ENCODE assay signal across 8 cellular contexts in genomic region chr4:37666625-37667071, GRCh38. TPM values are rescaled to one million over a fixed set of nuclear protein-coding genes. Genes with fewer than 3 reads are reported as not detected.
DNase-seq lines count a peak whose midpoint lies in the region; ATAC-seq and TF ChIP-seq lines count a peak whose summit lies in the region.

No MANE protein-coding gene starts in this region.

- peak; percentile 30 for TF ChIP-seq RAD21 in IMR-90 (IDR thresholded peaks at IDR 0.05; ENCODE audit: low read length)

- no peak overlapping the region; the same call in 1 of the 2 replicates for H2AK5ac ChIP-seq in IMR-90 (ENCODE audit: low read depth, low read length)

- H3K4me2 ChIP-seq in IMR-90 (ENCODE audit: low read depth, low read length): peak overlapping the region; percentile 14

- no peak overlapping the region; the same call in 2 of the 3 replicates for H2BK15ac ChIP-seq in IMR-90 (ENCODE audit: low read depth, low read length)

- peak; percentile 26; the same call in 1 of the 2 replicates for TF ChIP-seq CTCF in IMR-90 (conservative IDR thresholded peaks at IDR 0.05; ENCODE audit: low read depth, low read length)
- TF ChIP-seq CTCF in suprapubic skin (IDR thresholded peaks at IDR 0.05): no peak

- H2BK20ac ChIP-seq in IMR-90 (ENCODE audit: low read depth, low read length): 0 out of 2 replicates have a peak overlapping the region, but pooled peaks have one; percentile 11

- H3K14ac ChIP-seq in IMR-90 (replicated peaks; ENCODE audit: low read depth, low read length): no peak overlapping the region

- H3K9ac ChIP-seq in IMR-90 (ENCODE audit: low read depth, low read length) (no peak overlapping the region), adipocyte (ENCODE audit: low read length) (no peak overlapping the region)

- no peaks in the 10 kb centered on the region for H4K20me1 ChIP-seq in IMR-90 (ENCODE audit: insufficient read depth, low read length)

- H2BK120ac ChIP-seq in IMR-90 (ENCODE audit: low read depth, low read length): peak overlapping the region; percentile 45; the same call in 1 of the 2 replicates

- peak; percentile 77 for ATAC-seq in IMR-90 (ENCODE audit: low read depth)
- ATAC-seq in GM19452 (IDR thresholded peaks at IDR 0.05; ENCODE audit: unreplicated experiment): no peak

- H3K56ac ChIP-seq in IMR-90 (ENCODE audit: extremely low read depth, insufficient read depth, low read length): no peak overlapping the region

- CTCF ChIA-PET in IMR-90 (lab: Yijun Ruan, JAX): interaction anchor here (0.6 kb wide), 1 partner anchor 27 kb away, joined by 3 read pairs; no protein-coding TSS in a partner anchor

- no peak overlapping the region for H4K91ac ChIP-seq in IMR-90 (ENCODE audit: insufficient read depth, low read depth, low read length)

- peak overlapping the region; percentile 35; the same call in 1 of the 2 replicates for H3K27ac ChIP-seq in IMR-90 (ENCODE audit: insufficient read depth, low read length)
- H3K27ac ChIP-seq in suprapubic skin: peak overlapping the region; percentile 61

- TF ChIP-seq EP300 in suprapubic skin (IDR thresholded peaks at IDR 0.05): no peak

- H3K4me3 ChIP-seq in IMR-90 (ENCODE audit: insufficient read depth, low read depth, low read length) (no peak overlapping the region), adipocyte (ENCODE audit: low read length) (no peak overlapping the region), suprapubic skin (no peak overlapping the region)

- H2BK5ac ChIP-seq in IMR-90 (ENCODE audit: low read depth, low read length, poor library complexity, severe bottlenecking): peak overlapping the region; percentile 29

- 60% methylated on average over 1 of the region's 6 CpGs; no CpG with 5 or more reads in 1 of the 2 experiments for WGBS in IMR-90 (ENCODE audit: extremely low coverage in 2 of 2, insufficient read length in 1 of 2), 2 experiments
- 39% methylated on average over 6 of the region's 6 CpGs for WGBS in suprapubic skin

- in situ Hi-C loops in IMR-90 (cut with MboI; ENCODE audit: low sequenced_read_pairs): no loop called here

- H3K4ac ChIP-seq in IMR-90 (ENCODE audit: low read depth, low read length): peak overlapping the region; percentile 23

- H2AK9ac ChIP-seq in IMR-90 (replicated peaks; ENCODE audit: low read depth, low read length, poor library complexity): no peak overlapping the region

- H3K9me1 ChIP-seq in IMR-90 (ENCODE audit: insufficient read depth, low read length): peaks cover 19% of the 10 kb centered on the region

- no TSS peak for BruUV-seq in IMR-90 (replicated peaks; lab: Mats Ljungman, UMichigan)

- H3K79me1 ChIP-seq in IMR-90 (ENCODE audit: low read depth in 1 of 2, low read length in 2 of 2): peaks cover 12 to 56% of the 10 kb centered on the region in 2 experiments

- no peak overlapping the region for H3K23ac ChIP-seq in IMR-90 (ENCODE audit: low read depth, low read length)

- H3K9me3 ChIP-seq in IMR-90 (ENCODE audit: control insufficient read depth, insufficient read depth, low read length) (no peaks in the 10 kb centered on the region), adipocyte (ENCODE audit: control insufficient read depth, low read length) (no peaks in the 10 kb centered on the region), suprapubic skin (no peaks in the 10 kb centered on the region)

- TF ChIP-seq POLR2A in IMR-90 (IDR thresholded peaks at IDR 0.05; ENCODE audit: low read depth, low read length): no peak
- no peak for TF ChIP-seq POLR2A in suprapubic skin (IDR thresholded peaks at IDR 0.05)

- intact Hi-C loops in IMR-90 (cut with micrococcal nuclease): loop anchor here (2.0 kb wide), 1 partner anchor 14 kb away; no protein-coding TSS in a partner anchor

- no peak overlapping the region for H3K18ac ChIP-seq in IMR-90 (ENCODE audit: low read depth, low read length)

- no peaks in the 10 kb centered on the region for H3K36me3 ChIP-seq in IMR-90 (ENCODE audit: control insufficient read depth, insufficient read depth, low read length)
- no peaks in the 10 kb centered on the region for H3K36me3 ChIP-seq in adipocyte (ENCODE audit: control insufficient read depth, insufficient read depth, low read length, severe bottlenecking)
- H3K36me3 ChIP-seq in suprapubic skin: no peaks in the 10 kb centered on the region

- peak overlapping the region; percentile 3 for H2AFZ ChIP-seq in IMR-90 (replicated peaks; ENCODE audit: low read length, poor library complexity)

- peak overlapping the region in 1 of 2 experiments; percentile 45; a peak in 2 of 4 replicates for H4K8ac ChIP-seq in IMR-90 (ENCODE audit: low read depth in 2 of 2, low read length in 2 of 2)

- dilution Hi-C loops in IMR-90 (cut with HindIII; ENCODE audit: low sequenced_read_pairs, unreplicated experiment): no loop called here

- H3K4me1 ChIP-seq in IMR-90 (ENCODE audit: control insufficient read depth, insufficient read depth, low read length) (peaks cover 25% of the 10 kb centered on the region), adipocyte (ENCODE audit: control insufficient read depth, insufficient read depth, low read length) (peaks cover 39% of the 10 kb centered on the region), suprapubic skin (peaks cover 57% of the 10 kb centered on the region)

- H4K5ac ChIP-seq in IMR-90 (ENCODE audit: low read depth, low read length): no peak overlapping the region

- POLR2A ChIA-PET in IMR-90 (lab: Charles Lee; ENCODE audit: unreplicated experiment): no interaction called here

- peak; percentile 16 for DNase-seq in GF-D8 (lab: John Stamatoyannopoulos, UW)
- peak; percentile 95 for DNase-seq in IMR-90
- DNase-seq in adipocyte (ENCODE audit: low read depth): peak; percentile 61
- DNase-seq in iris pigment epithelial cell (ENCODE audit: low read depth): peak; percentile 91
- DNase-seq in suprapubic skin (ENCODE audit: low spot score in 2 of 2): no peak
- DNase-seq in ecto neural progenitor cell (ENCODE audit: low spot score): no peak
- no peak for DNase-seq in NCI-H2196 (lab: John Stamatoyannopoulos, UW; ENCODE audit: unreplicated experiment)

- H3K27me3 ChIP-seq in IMR-90 (ENCODE audit: control insufficient read depth, insufficient read depth, low read length): no peaks in the 10 kb centered on the region
- no peaks in the 10 kb centered on the region for H3K27me3 ChIP-seq in adipocyte (replicated peaks; ENCODE audit: control insufficient read depth, insufficient read depth, low read length)
- no peaks in the 10 kb centered on the region for H3K27me3 ChIP-seq in suprapubic skin

TF ChIP-seq in IMR-90, 13 proteins besides CTCF, POLR2A, EP300 and RAD21:
- TF ChIP-seq, protein P1, sequence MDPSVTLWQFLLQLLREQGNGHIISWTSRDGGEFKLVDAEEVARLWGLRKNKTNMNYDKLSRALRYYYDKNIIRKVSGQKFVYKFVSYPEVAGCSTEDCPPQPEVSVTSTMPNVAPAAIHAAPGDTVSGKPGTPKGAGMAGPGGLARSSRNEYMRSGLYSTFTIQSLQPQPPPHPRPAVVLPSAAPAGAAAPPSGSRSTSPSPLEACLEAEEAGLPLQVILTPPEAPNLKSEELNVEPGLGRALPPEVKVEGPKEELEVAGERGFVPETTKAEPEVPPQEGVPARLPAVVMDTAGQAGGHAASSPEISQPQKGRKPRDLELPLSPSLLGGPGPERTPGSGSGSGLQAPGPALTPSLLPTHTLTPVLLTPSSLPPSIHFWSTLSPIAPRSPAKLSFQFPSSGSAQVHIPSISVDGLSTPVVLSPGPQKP (IDR thresholded peaks at IDR 0.05; ENCODE audit: borderline replicate concordance, low read depth, low read length): no peak
- TF ChIP-seq MAZ (IDR thresholded peaks at IDR 0.05; ENCODE audit: borderline replicate concordance, low read depth, low read length) (no peak), RCOR1 (IDR thresholded peaks at IDR 0.05; ENCODE audit: insufficient replicate concordance, low read length) (no peak), SMC3 (IDR thresholded peaks at IDR 0.05; ENCODE audit: low read depth, low read length) (peak; percentile 43), RFX5 (IDR thresholded peaks at IDR 0.05; ENCODE audit: low read depth, low read length) (no peak), FOS (IDR thresholded peaks at IDR 0.05; ENCODE audit: low read depth, low read length) (peak; percentile 55), MXI1 (IDR thresholded peaks at IDR 0.05; ENCODE audit: borderline replicate concordance, low read depth, low read length) (peak; percentile 60), USF2 (IDR thresholded peaks at IDR 0.05; ENCODE audit: low read depth, low read length) (peak; percentile 92), MAFK (IDR thresholded peaks at IDR 0.05; ENCODE audit: low read depth, low read length) (no peak), CHD1 (IDR thresholded peaks at IDR 0.05; ENCODE audit: low read depth, low read length) (no peak), CEBPB (IDR thresholded peaks at IDR 0.05; ENCODE audit: low read depth, low read length) (peak; percentile 72), NFE2L2 (IDR thresholded peaks at IDR 0.05; ENCODE audit: low read depth, low read length) (no peak), BHLHE40 (IDR thresholded peaks at IDR 0.05; ENCODE audit: low read depth, low read length) (peak; percentile 91)

RNA-seq across cellular contexts. Expression of gene RELL1, which starts 19.5 kb away (rescaled TPM):
- 39.6 and 53.6 TPM in 2 replicates for total RNA-seq in IMR-90 (2012; rRNA removed)
- 6.8 TPM in 2 replicates for polyA plus RNA-seq in IMR-90 (2012; rRNA removed)
- polyA plus RNA-seq in IMR-90 (2012; cell fraction: cytosol; rRNA removed): 5.6 TPM in 2 replicates
- 3.8 and 4.2 TPM in 2 replicates for polyA plus RNA-seq in IMR-90 (2012; cell fraction: nucleus; rRNA removed; ENCODE audit: low replicate concordance)
- total RNA-seq in suprapubic skin: 10 to 100 TPM; 56.6 to 88.2 (median 66.7) TPM

Comparison
In these comparisons a context has a peak if more than half of its experiments do, and no peak if none do; other contexts are left out.
1. DNase-seq: peak in GF-D8 (single experiment), IMR-90 (single experiment), adipocyte (single experiment) and iris pigment epithelial cell (single experiment); none in suprapubic skin (0 of 2), ecto neural progenitor cell (single experiment) and NCI-H2196 (single experiment).